In the genomic region with DNA sequence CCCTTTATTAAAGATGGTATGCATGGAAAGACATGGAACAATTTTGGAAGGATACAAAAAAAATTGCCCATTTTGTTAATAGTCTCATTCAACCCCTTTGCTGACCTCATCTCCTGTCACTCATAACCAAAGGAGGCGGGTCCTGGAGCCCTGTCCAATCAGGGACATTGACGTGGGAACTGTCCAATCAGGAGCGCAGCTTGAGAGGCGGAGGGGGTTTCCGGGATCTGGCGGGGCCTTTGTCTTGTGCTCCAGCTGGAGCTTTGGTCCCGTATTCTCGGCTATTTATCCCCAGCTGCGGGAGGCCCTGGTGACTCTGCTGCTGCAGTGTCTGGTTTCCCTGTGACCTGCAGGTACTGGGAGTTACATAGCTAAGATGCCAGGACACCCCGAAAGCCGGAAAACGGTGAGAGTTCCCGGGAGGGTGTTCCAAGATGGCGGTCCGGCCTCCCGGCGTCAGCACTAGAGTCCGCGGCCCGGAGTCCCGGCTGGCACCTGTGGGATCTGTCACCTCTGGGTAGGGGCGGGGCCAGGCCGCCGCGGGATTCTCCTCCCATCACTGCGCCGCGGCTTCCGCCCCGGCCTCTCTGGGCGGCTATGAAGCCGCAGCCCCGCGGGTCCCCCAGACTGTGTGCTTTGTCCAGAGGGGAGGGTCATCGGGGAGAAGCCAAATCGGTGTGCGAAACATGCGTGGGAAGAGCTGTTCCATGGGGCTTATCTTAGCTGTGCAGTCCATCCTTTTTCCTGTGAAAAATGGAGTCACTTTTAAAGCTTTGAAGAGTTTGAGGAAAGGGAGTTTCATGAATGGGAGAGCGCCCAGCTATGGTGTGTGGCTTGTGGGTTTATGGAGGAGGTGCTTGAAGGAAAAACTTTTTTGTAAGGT, we compare ENCODE assay signal across 8 cellular contexts. TPM values are rescaled to one million over a fixed set of nuclear protein-coding genes. Genes with fewer than 3 reads are reported as not detected.
DNase-seq lines count a peak whose midpoint lies in the region; ATAC-seq and TF ChIP-seq lines count a peak whose summit lies in the region.

Gene ZNF678, plus strand, starts transcription at position 238 of the 883 bp plus-strand sequence. CDS start 87,436 bp downstream, outside the sequence.

- peak within 1 kb of the TSS; percentile 89 for H3K4me3 Mint-ChIP-seq in T-helper 1 cell treated with Interleukin-12 subunit alpha and Interleukin-12 subunit beta and Interleukin-4 antibody, amounts not matched to agents 30 μg/mL and 1 μg/mL, for 36 hours
- H3K4me3 Mint-ChIP-seq in progenitor cell of endocrine pancreas (ENCODE audit: low read depth) = peak within 1 kb of the TSS; percentile 99

- H3K27ac Mint-ChIP-seq in T-helper 1 cell treated with Interleukin-12 subunit alpha and Interleukin-12 subunit beta and Interleukin-4 antibody, amounts not matched to agents 30 μg/mL and 1 μg/mL, for 36 hours = peak within 1 kb of the TSS; percentile 88
- H3K27ac Mint-ChIP-seq in progenitor cell of endocrine pancreas = peak within 1 kb of the TSS; percentile 100

- intact Hi-C loops in left ventricle myocardium superior (cut with micrococcal nuclease) = no loop called here

- no peak for TF ChIP-seq CTCF in progenitor cell of endocrine pancreas (IDR thresholded peaks at IDR 0.05; ENCODE audit: unreplicated experiment)

- H3K4me1 Mint-ChIP-seq in T-helper 1 cell treated with Interleukin-12 subunit alpha and Interleukin-12 subunit beta and Interleukin-4 antibody, amounts not matched to agents 30 μg/mL and 1 μg/mL, for 36 hours (ENCODE audit: low read depth) = peaks cover 17% of the 10 kb centered on the region
- H3K4me1 Mint-ChIP-seq in progenitor cell of endocrine pancreas (ENCODE audit: low read depth) = peaks cover 21% of the 10 kb centered on the region

- ATAC-seq in GM18498 (IDR thresholded peaks at IDR 0.05; ENCODE audit: unreplicated experiment) (peak; percentile 96), HG02885 (IDR thresholded peaks at IDR 0.05; ENCODE audit: poor library complexity, unreplicated experiment) (peak; percentile 96), left ventricle myocardium superior (peak; percentile 98)

- peaks cover 21% of the 10 kb centered on the region for H3K27me3 Mint-ChIP-seq in T-helper 1 cell treated with Interleukin-12 subunit alpha and Interleukin-12 subunit beta and Interleukin-4 antibody, amounts not matched to agents 30 μg/mL and 1 μg/mL, for 36 hours (ENCODE audit: low read depth)
- H3K27me3 Mint-ChIP-seq in progenitor cell of endocrine pancreas = peaks cover 6% of the 10 kb centered on the region

- peaks cover 10% of the 10 kb centered on the region for H3K36me3 Mint-ChIP-seq in T-helper 1 cell treated with Interleukin-12 subunit alpha and Interleukin-12 subunit beta and Interleukin-4 antibody, amounts not matched to agents 30 μg/mL and 1 μg/mL, for 36 hours (ENCODE audit: low read depth)
- H3K36me3 Mint-ChIP-seq in progenitor cell of endocrine pancreas (ENCODE audit: insufficient read depth) = peaks cover 17% of the 10 kb centered on the region

- DNase-seq in NCI-H1694 (lab: John Stamatoyannopoulos, UW) = peak; percentile 93
- DNase-seq in amygdala (lab: John Stamatoyannopoulos, UW) = peak; percentile 51 to 95 (median 83)
- DNase-seq in left ventricle myocardium superior = peak; percentile 92
- peak; percentile 86 for DNase-seq in progenitor cell of endocrine pancreas (ENCODE audit: low spot score, unreplicated experiment)
- DNase-seq in ureter (ENCODE audit: low spot score) = peak; percentile 93

- peaks cover 15% of the 10 kb centered on the region for H3K9me3 Mint-ChIP-seq in T-helper 1 cell treated with Interleukin-12 subunit alpha and Interleukin-12 subunit beta and Interleukin-4 antibody, amounts not matched to agents 30 μg/mL and 1 μg/mL, for 36 hours
- H3K9me3 Mint-ChIP-seq in progenitor cell of endocrine pancreas (ENCODE audit: low read depth) = peaks cover 15% of the 10 kb centered on the region

RNA-seq across cellular contexts. Expression of gene ZNF678, which starts in this region (rescaled TPM):
- total RNA-seq in left ventricle myocardium superior (1.4 TPM), progenitor cell of endocrine pancreas (19.8 and 24.1 TPM in 2 replicates), ureter (14.0 TPM)

Comparison
In these comparisons a context has a peak if more than half of its experiments do, and no peak if none do; other contexts are left out.
1. Peak in every context shown above with its lines: DNase-seq and ATAC-seq.